In the genomic region with DNA sequence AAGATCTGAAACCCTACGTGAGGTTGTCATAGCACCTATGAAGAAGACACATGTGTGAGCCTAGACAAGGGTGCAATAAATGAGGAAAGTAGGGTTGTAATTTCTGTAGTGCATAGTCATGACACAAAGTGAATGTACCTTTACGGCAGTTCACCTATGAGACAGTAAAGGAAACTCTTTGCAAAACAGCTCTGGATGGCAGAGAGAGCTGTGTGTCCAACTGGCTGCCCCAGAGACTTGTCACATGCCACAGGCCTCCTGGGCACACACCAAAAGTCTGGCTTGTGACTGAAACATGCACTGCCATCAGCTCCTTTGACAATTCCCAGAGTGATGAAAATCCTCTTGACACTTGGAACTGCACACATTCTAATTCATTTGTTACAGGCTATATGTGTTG, we compare ENCODE assay signal across 18 cellular contexts.
DNase-seq lines count a peak whose midpoint lies in the region; ATAC-seq and TF ChIP-seq lines count a peak whose summit lies in the region.
"Had no signal": no experiment of that assay in that cellular context is flagged by ENCODE, and none has a peak within 500 bp of the region (broad histone marks: within the 10 kb centered on the region; RNA-seq: fewer than 3 reads in every experiment).

No MANE protein-coding gene starts in this region.

- H4K20me1 ChIP-seq in PC-9 (ENCODE audit: insufficient read depth) (no peaks in the 10 kb centered on the region), SK-N-SH (ENCODE audit: insufficient read depth) (no peaks in the 10 kb centered on the region)

- H3K27ac ChIP-seq in right atrium auricular region (no peak overlapping the region), PC-9 (0 out of 2 replicates have a peak overlapping the region, but pooled peaks have one; percentile 88), left ventricle myocardium inferior (replicated peaks) (peak overlapping the region; percentile 63), SK-N-SH (ENCODE audit: low read depth in 2 of 2, low read length in 1 of 2) (no peak overlapping the region), spleen (no peak overlapping the region)
- H3K27ac ChIP-seq: HL-60 had no signal

- BruUV-seq in PC-9 (replicated peaks; lab: Mats Ljungman, UMichigan): no TSS peak

- H3K9ac ChIP-seq in SK-N-SH: no peak overlapping the region

- TF ChIP-seq RAD21 in SK-N-SH (IDR thresholded peaks at IDR 0.05; ENCODE audit: low read length): no peak

- H3K79me2 ChIP-seq in PC-9 (ENCODE audit: low read depth) (no peaks in the 10 kb centered on the region), SK-N-SH (ENCODE audit: insufficient read depth) (no peaks in the 10 kb centered on the region)

- no peak overlapping the region for H2AFZ ChIP-seq in PC-9
- H2AFZ ChIP-seq in SK-N-SH (ENCODE audit: low read depth): no peak overlapping the region

- no peak for DNase-seq in Right ventricle myocardium inferior (ENCODE audit: missing footprints)
- no peak for DNase-seq in right atrium auricular region (ENCODE audit: low spot score)
- DNase-seq in PC-9: no peak
- DNase-seq in left ventricle myocardium inferior: peak; percentile 52
- DNase-seq in SK-N-SH: no peak
- no peak for DNase-seq in spleen
- DNase-seq in NCI-H526 (lab: John Stamatoyannopoulos, UW): no peak
- DNase-seq: ACHN; BE2C; C1 segment of cervical spinal cord; Caco-2; CD4-positive, alpha-beta T cell; GDM1; GOT3; H7; HFFc6 had no signal

- no peaks in the 10 kb centered on the region for H3K9me2 ChIP-seq in PC-9 (ENCODE audit: insufficient read depth)
- H3K9me2 ChIP-seq in SK-N-SH: no peaks in the 10 kb centered on the region

- H3K9me3 ChIP-seq in right atrium auricular region: no peaks in the 10 kb centered on the region
- 0 out of 2 replicates have a peak, but pooled peaks cover 5% of the 10 kb centered on the region for H3K9me3 ChIP-seq in PC-9 (ENCODE audit: insufficient read depth, low read depth)
- no peaks in the 10 kb centered on the region for H3K9me3 ChIP-seq in left ventricle myocardium inferior (replicated peaks)
- no peaks in the 10 kb centered on the region for H3K9me3 ChIP-seq in SK-N-SH
- no peaks in the 10 kb centered on the region for H3K9me3 ChIP-seq in spleen
- H3K9me3 ChIP-seq: BE2C, Caco-2 had no signal

- TF ChIP-seq POLR2A in spleen (IDR thresholded peaks at IDR 0.05): no peak

- H3K4me3 ChIP-seq in right atrium auricular region (no peak overlapping the region), PC-9 (no peak overlapping the region), left ventricle myocardium inferior (no peak overlapping the region), SK-N-SH (ENCODE audit: low read depth in 2 of 2, low read length in 1 of 2) (no peak overlapping the region), spleen (no peak overlapping the region)

- H3K4me2 ChIP-seq in PC-9 (no peak overlapping the region), SK-N-SH (no peak overlapping the region)

- H3K4me1 ChIP-seq in right atrium auricular region (no peaks in the 10 kb centered on the region), PC-9 (replicated peaks; ENCODE audit: insufficient read depth) (peaks cover 26% of the 10 kb centered on the region), left ventricle myocardium inferior (peaks cover 18% of the 10 kb centered on the region), SK-N-SH (ENCODE audit: control insufficient read depth in 1 of 2, insufficient read depth in 2 of 2, low read depth in 1 of 2, low read length in 1 of 2) (peaks cover 0 to 3% of the 10 kb centered on the region in 2 experiments; a peak in 1 of 4 replicates), spleen (peaks cover 0 to 6% (median 0%) of the 10 kb centered on the region in 6 donors)
- H3K4me1 ChIP-seq: BE2C had no signal

- POLR2A ChIA-PET in PC-9 (lab: Charles Lee; ENCODE audit: unreplicated experiment) (no interaction called here), SK-N-SH (lab: Yijun Ruan, JAX) (no interaction called here)

- H3F3A ChIP-seq in PC-9 (ENCODE audit: insufficient read depth, low read depth): peaks cover 25% of the 10 kb centered on the region
- no peaks in the 10 kb centered on the region for H3F3A ChIP-seq in SK-N-SH (replicated peaks; ENCODE audit: insufficient read depth)

- H3K27me3 ChIP-seq in right atrium auricular region (no peaks in the 10 kb centered on the region), PC-9 (ENCODE audit: insufficient read depth, low read depth) (no peaks in the 10 kb centered on the region), left ventricle myocardium inferior (ENCODE audit: low read depth) (no peaks in the 10 kb centered on the region), SK-N-SH (ENCODE audit: insufficient read depth) (no peaks in the 10 kb centered on the region), spleen (replicated peaks in 1 of 7) (no peaks in the 10 kb centered on the region)
- H3K27me3 ChIP-seq: BE2C had no signal

- no peak for TF ChIP-seq CTCF in right atrium auricular region (IDR thresholded peaks at IDR 0.05)
- TF ChIP-seq CTCF in PC-9 (conservative IDR thresholded peaks at IDR 0.05): no peak
- TF ChIP-seq CTCF in left ventricle myocardium inferior (IDR thresholded peaks at IDR 0.05; ENCODE audit: borderline replicate concordance): no peak
- TF ChIP-seq CTCF in SK-N-SH (IDR thresholded peaks at IDR 0.05): no peak
- no peak for TF ChIP-seq CTCF in spleen (IDR thresholded peaks at IDR 0.05 in 8 of 11, conservative IDR thresholded peaks at IDR 0.05 in 3 of 11)

- intact Hi-C loops in Right ventricle myocardium inferior (cut with DNase I): loop anchor here (5.0 kb wide), 1 partner anchor 198 kb away; no protein-coding TSS in a partner anchor
- intact Hi-C loops in PC-9 (cut with micrococcal nuclease; ENCODE audit: unreplicated experiment): no loop called here
- intact Hi-C loops in left ventricle myocardium inferior (cut with micrococcal nuclease): no loop called here
- intact Hi-C loops in spleen (cut with DNase I; ENCODE audit: low total_unique reads): no loop called here

- H3K36me3 ChIP-seq in right atrium auricular region (no peaks in the 10 kb centered on the region), PC-9 (ENCODE audit: low read depth) (no peaks in the 10 kb centered on the region), left ventricle myocardium inferior (no peaks in the 10 kb centered on the region), SK-N-SH (replicated peaks in 1 of 2; ENCODE audit: control insufficient read depth in 1 of 2, insufficient read depth in 2 of 2, low read length in 1 of 2) (no peaks in the 10 kb centered on the region), spleen (no peaks in the 10 kb centered on the region)
- H3K36me3 ChIP-seq: BE2C had no signal

- TF ChIP-seq EP300 in SK-N-SH (IDR thresholded peaks at IDR 0.05; ENCODE audit: borderline replicate concordance in 1 of 2, low read depth in 1 of 2, low read length in 1 of 2): no peak

- peak; percentile 89 for ATAC-seq in Right ventricle myocardium inferior
- ATAC-seq: HCT116 had no signal

- 96% methylated on average over 2 of the region's 2 CpGs for WGBS in SK-N-SH (ENCODE audit: low lambda C conversion rate)
- WGBS in spleen, 5 donors: 78 to 96% (median 90%) methylated on average over 2 of the region's 2 CpGs

- CTCF ChIA-PET in PC-9 (lab: Charles Lee): no interaction called here
- CTCF ChIA-PET in SK-N-SH (lab: Yijun Ruan, JAX): interaction anchor here (1.1 to 2.8 kb wide), 3 partner anchors 11 to 199 kb away, joined by 3 to 10 read pairs (median 5); no protein-coding TSS in a partner anchor

TF ChIP-seq in SK-N-SH, 30 proteins besides CTCF, POLR2A, EP300 and RAD21 (continues in another document):
- TF ChIP-seq GABPA (IDR thresholded peaks at IDR 0.05; ENCODE audit: low read depth) (no peak), YY1 (IDR thresholded peaks at IDR 0.05; ENCODE audit: low read depth) (no peak), RFX5 (IDR thresholded peaks at IDR 0.05; ENCODE audit: low read length) (no peak), PBX3 (IDR thresholded peaks at IDR 0.05) (no peak), FOXJ3 (CRISPR knock-in tag; IDR thresholded peaks at IDR 0.05) (no peak), CHD2 (IDR thresholded peaks at IDR 0.05; ENCODE audit: low read length, partially characterized antibody) (no peak), TAF1 (IDR thresholded peaks at IDR 0.05; ENCODE audit: borderline replicate concordance, low read depth, low read length) (no peak), MEF2A (IDR thresholded peaks at IDR 0.05; ENCODE audit: borderline replicate concordance, low read depth) (no peak)
- TF ChIP-seq, protein P1, sequence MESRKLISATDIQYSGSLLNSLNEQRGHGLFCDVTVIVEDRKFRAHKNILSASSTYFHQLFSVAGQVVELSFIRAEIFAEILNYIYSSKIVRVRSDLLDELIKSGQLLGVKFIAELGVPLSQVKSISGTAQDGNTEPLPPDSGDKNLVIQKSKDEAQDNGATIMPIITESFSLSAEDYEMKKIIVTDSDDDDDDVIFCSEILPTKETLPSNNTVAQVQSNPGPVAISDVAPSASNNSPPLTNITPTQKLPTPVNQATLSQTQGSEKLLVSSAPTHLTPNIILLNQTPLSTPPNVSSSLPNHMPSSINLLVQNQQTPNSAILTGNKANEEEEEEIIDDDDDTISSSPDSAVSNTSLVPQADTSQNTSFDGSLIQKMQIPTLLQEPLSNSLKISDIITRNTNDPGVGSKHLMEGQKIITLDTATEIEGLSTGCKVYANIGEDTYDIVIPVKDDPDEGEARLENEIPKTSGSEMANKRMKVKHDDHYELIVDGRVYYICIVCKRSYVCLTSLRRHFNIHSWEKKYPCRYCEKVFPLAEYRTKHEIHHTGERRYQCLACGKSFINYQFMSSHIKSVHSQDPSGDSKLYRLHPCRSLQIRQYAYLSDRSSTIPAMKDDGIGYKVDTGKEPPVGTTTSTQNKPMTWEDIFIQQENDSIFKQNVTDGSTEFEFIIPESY (IDR thresholded peaks at IDR 0.05; ENCODE audit: borderline replicate concordance, low read depth): no peak

Comparison
In these comparisons a context has a peak if more than half of its experiments do, and no peak if none do; other contexts are left out.
1. H3K27ac ChIP-seq: peak in PC-9 (single experiment) and left ventricle myocardium inferior (single experiment); none in right atrium auricular region (0 of 2), SK-N-SH (0 of 2) and spleen (0 of 8).